10 cellular contexts compared by ENCODE assay signal in the genomic region with DNA sequence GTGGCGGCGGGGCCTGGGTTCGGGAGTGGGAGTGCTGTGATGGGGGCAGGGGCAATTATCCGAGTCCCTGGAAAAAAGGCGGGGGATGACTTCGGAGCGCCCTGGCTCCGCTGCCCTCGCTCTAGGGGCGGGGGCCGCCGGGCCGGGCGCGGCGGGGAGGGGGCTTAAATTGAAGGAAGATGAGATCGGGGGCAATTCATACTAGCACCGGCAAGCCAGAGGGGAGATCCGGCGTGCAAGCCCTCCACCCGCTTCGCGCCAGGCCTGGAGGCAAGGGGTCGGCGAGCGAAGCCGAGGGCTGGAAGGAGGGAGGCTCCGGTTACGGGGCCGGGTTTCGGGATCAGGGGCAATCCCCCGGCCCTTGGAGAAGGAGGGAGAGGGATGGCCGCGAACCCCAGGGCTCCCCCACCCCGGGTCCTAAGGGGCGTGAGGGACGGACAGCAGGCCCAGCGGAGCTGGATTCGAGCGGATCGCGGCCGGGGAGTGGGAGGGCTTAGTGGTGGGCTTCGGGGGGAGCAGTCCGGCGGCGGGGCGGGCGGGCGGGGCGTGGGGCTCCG. TPM values are rescaled to one million over a fixed set of nuclear protein-coding genes. Genes with fewer than 3 reads are reported as not detected.
A peak's percentile ranks its signal among the peaks of the same experiment; 100 is the strongest.
DNase-seq lines count a peak whose midpoint lies in the region; ATAC-seq, FAIRE-seq and TF ChIP-seq lines count a peak whose summit lies in the region.
"Had no signal": no experiment of that assay in that cellular context is flagged by ENCODE, and none has a peak within 500 bp of the region (broad histone marks: within the 10 kb centered on the region; RNA-seq: fewer than 3 reads in every experiment).

No MANE protein-coding gene starts in this region.

- H3K4me3 ChIP-seq in H7 (ENCODE audit: insufficient read depth, low read depth, low read length) (no peak overlapping the region), GM12878 (no peak overlapping the region), neuronal stem cell (ENCODE audit: low read length in 2 of 2) (no peak overlapping the region)

- FAIRE-seq in GM12878 (lab: Jason Lieb, UNC): no peak
- FAIRE-seq: G401.6 had no signal

- H3K4ac ChIP-seq in neuronal stem cell (ENCODE audit: low read length): no peak overlapping the region

- peaks cover 5% of the 10 kb centered on the region; the same call in 1 of the 2 replicates for H3K4me1 ChIP-seq in GM12878 (ENCODE audit: control insufficient read depth, insufficient read depth, low read length)
- H3K4me1 ChIP-seq in neuronal stem cell (ENCODE audit: control insufficient read depth in 2 of 2, insufficient read depth in 1 of 2, low read depth in 1 of 2, low read length in 2 of 2): peaks cover 2 to 3% of the 10 kb centered on the region in 2 donors

- H3K27me3 ChIP-seq in H7 (ENCODE audit: control insufficient read depth, insufficient read depth, low read length): peaks cover 54% of the 10 kb centered on the region
- no peaks in the 10 kb centered on the region for H3K27me3 ChIP-seq in GM12878 (replicated peaks in 1 of 2; ENCODE audit: control insufficient read depth in 2 of 2, insufficient read depth in 2 of 2, low read length in 1 of 2)
- peaks cover 0 to 13% (median 0%) of the 10 kb centered on the region in 3 experiments for H3K27me3 ChIP-seq in neuronal stem cell (ENCODE audit: control insufficient read depth in 3 of 3, insufficient read depth in 3 of 3, low read depth in 1 of 3, low read length in 3 of 3)

- no peak for TF ChIP-seq CTCF in GM12878 (IDR thresholded peaks at IDR 0.05 in 2 of 3, conservative IDR thresholded peaks at IDR 0.05 in 1 of 3; ENCODE audit: control insufficient read depth in 2 of 3, extremely low read depth in 1 of 3, insufficient read depth in 1 of 3, low read depth in 3 of 3, low read length in 3 of 3)

- WGBS in GM12878 (ENCODE audit: insufficient coverage, insufficient replicate concordance, low lambda C conversion rate, missing lambda C conversion rate): 47% methylated on average over 17 of the region's 52 CpGs
- WGBS in neuronal stem cell (ENCODE audit: extremely low coverage in 2 of 2, insufficient read length in 2 of 2, insufficient replicate concordance in 1 of 2), 2 donors: no CpG with 5 or more reads among the region's 52 CpGs

- H4K8ac ChIP-seq in neuronal stem cell (ENCODE audit: low read depth, low read length): no peak overlapping the region

- H3K18ac ChIP-seq in neuronal stem cell (ENCODE audit: low read length): peak overlapping the region; percentile 64

- POLR2A ChIA-PET in GM12878 (lab: Charles Lee): no interaction called here

- no TSS peak for BruUV-seq in GM12878 (replicated peaks; lab: Mats Ljungman, UMichigan)

- no peak overlapping the region for H4K91ac ChIP-seq in neuronal stem cell (ENCODE audit: low read depth, low read length, poor library complexity)

- H2BK12ac ChIP-seq in neuronal stem cell (ENCODE audit: low read length): no peak overlapping the region

- peak; percentile 37 for DNase-seq in D341Med (ENCODE audit: low spot score)
- peak; percentile 92 for DNase-seq in H7
- no peak for DNase-seq in GM12878 (ENCODE audit: low read depth, low spot score)
- DNase-seq in neuronal stem cell (ENCODE audit: low spot score): no peak
- DNase-seq in foreskin melanocyte: no peak
- no peak for DNase-seq in SW480 (ENCODE audit: low spot score)
- DNase-seq: NCI-H187 had no signal

- H3K9me3 ChIP-seq in GM12878 (replicated peaks; ENCODE audit: control insufficient read depth, insufficient read depth, low read length) (no peaks in the 10 kb centered on the region; the same call in 2 of the 3 replicates), neuronal stem cell (replicated peaks in 1 of 2; ENCODE audit: control insufficient read depth in 2 of 2, insufficient read depth in 1 of 2, low read depth in 1 of 2, low read length in 2 of 2) (no peaks in the 10 kb centered on the region)

- H3K27ac ChIP-seq in GM12878 (ENCODE audit: control insufficient read depth, insufficient read depth) (no peak overlapping the region), neuronal stem cell (replicated peaks; ENCODE audit: low read length) (peak overlapping the region; percentile 56)
- H3K27ac ChIP-seq: SK-N-MC had no signal

- H4K20me1 ChIP-seq in GM12878 (ENCODE audit: control insufficient read depth, insufficient read depth): no peaks in the 10 kb centered on the region

- no peak for TF ChIP-seq RAD21 in GM12878 (IDR thresholded peaks at IDR 0.05; ENCODE audit: insufficient read depth, low read depth, low read length)

- no peak overlapping the region for H2AK5ac ChIP-seq in neuronal stem cell (ENCODE audit: low read depth, low read length)

- RAD21 ChIA-PET in GM12878 (lab: Charles Lee; ENCODE audit: unreplicated experiment): no interaction called here

- CTCF ChIA-PET in GM12878 (lab: Yijun Ruan, JAX): no interaction called here

- H3K36me3 ChIP-seq in H7 (replicated peaks; ENCODE audit: control insufficient read depth, insufficient read depth, low read length): no peaks in the 10 kb centered on the region
- no peaks in the 10 kb centered on the region for H3K36me3 ChIP-seq in GM12878 (ENCODE audit: control insufficient read depth in 2 of 2, insufficient read depth in 2 of 2, low read length in 1 of 2)
- peaks cover 0 to under 1% of the 10 kb centered on the region in 2 donors for H3K36me3 ChIP-seq in neuronal stem cell (replicated peaks in 1 of 2; ENCODE audit: control insufficient read depth in 2 of 2, insufficient read depth in 2 of 2, low read length in 2 of 2)

- H2BK15ac ChIP-seq in neuronal stem cell (ENCODE audit: low read length): no peak overlapping the region

- H3K79me2 ChIP-seq in GM12878 (ENCODE audit: control insufficient read depth, insufficient read depth, low read length): no peaks in the 10 kb centered on the region

- intact Hi-C loops in GM12878 (cut with micrococcal nuclease; ENCODE audit: unreplicated experiment): loop anchor here (2.0 kb wide), 2 partner anchors 23 to 41 kb away; no protein-coding TSS in a partner anchor

- SMC1A ChIA-PET in GM12878 (lab: Charles Lee; ENCODE audit: uncharacterized antibody, unreplicated experiment): no interaction called here

- in situ Hi-C loops in GM12878 (cut with MboI): no loop called here

- TF ChIP-seq EP300 in GM12878 (IDR thresholded peaks at IDR 0.05; ENCODE audit: borderline replicate concordance in 1 of 2, control insufficient read depth in 1 of 2, low read depth in 2 of 2, low read length in 2 of 2): no peak

- H3K4me2 ChIP-seq in GM12878 (ENCODE audit: control insufficient read depth, insufficient read depth) (no peak overlapping the region; the same call in 1 of the 2 replicates), neuronal stem cell (ENCODE audit: insufficient read depth, low read length, poor library complexity, severe bottlenecking) (no peak overlapping the region)

- no peak overlapping the region for H3K23ac ChIP-seq in neuronal stem cell (ENCODE audit: low read depth, low read length, poor library complexity)

- no peak overlapping the region for H3K14ac ChIP-seq in neuronal stem cell (ENCODE audit: low read length)

- ATAC-seq in GM12878: no peak
- ATAC-seq in GM21576 (IDR thresholded peaks at IDR 0.05; ENCODE audit: unreplicated experiment): no peak

- no peaks in the 10 kb centered on the region for H3K79me1 ChIP-seq in neuronal stem cell (ENCODE audit: low read depth, low read length)

- H2BK5ac ChIP-seq in neuronal stem cell (ENCODE audit: low read length): no peak overlapping the region

- no peak overlapping the region for H2BK120ac ChIP-seq in neuronal stem cell (ENCODE audit: low read depth, low read length)

- H2AFZ ChIP-seq in GM12878 (ENCODE audit: control insufficient read depth, low read depth, low read length) (peak overlapping the region; percentile 44), neuronal stem cell (ENCODE audit: low read length) (no peak overlapping the region)

- TF ChIP-seq POLR2A in GM12878 (IDR thresholded peaks at IDR 0.05; ENCODE audit: low read depth, low read length): no peak

- H3K9ac ChIP-seq in GM12878 (ENCODE audit: control insufficient read depth, insufficient read depth, low read length): no peak overlapping the region; the same call in 1 of the 2 replicates
- H3K9ac ChIP-seq in neuronal stem cell (ENCODE audit: low read depth, low read length, poor library complexity): peak overlapping the region; percentile 60

TF ChIP-seq in GM12878, 131 proteins besides CTCF, POLR2A, EP300 and RAD21:
- TF ChIP-seq, protein P1, sequence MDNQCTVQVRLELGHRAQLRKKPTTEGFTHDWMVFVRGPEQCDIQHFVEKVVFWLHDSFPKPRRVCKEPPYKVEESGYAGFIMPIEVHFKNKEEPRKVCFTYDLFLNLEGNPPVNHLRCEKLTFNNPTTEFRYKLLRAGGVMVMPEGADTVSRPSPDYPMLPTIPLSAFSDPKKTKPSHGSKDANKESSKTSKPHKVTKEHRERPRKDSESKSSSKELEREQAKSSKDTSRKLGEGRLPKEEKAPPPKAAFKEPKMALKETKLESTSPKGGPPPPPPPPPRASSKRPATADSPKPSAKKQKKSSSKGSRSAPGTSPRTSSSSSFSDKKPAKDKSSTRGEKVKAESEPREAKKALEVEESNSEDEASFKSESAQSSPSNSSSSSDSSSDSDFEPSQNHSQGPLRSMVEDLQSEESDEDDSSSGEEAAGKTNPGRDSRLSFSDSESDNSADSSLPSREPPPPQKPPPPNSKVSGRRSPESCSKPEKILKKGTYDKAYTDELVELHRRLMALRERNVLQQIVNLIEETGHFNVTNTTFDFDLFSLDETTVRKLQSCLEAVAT (IDR thresholded peaks at IDR 0.05): no peak
- no peak for TF ChIP-seq BACH1 (IDR thresholded peaks at IDR 0.05; ENCODE audit: borderline replicate concordance)
- TF ChIP-seq CHD4 (IDR thresholded peaks at IDR 0.05): no peak
TF ChIP-seq in GM12878: peak in this region for 0.

RNA-seq across cellular contexts. Expression of a gene that starts 1.2 kb away (rescaled TPM):
- total RNA-seq in H7 (2014; rRNA removed; shearing (Covaris generic)): 2.4 and 2.5 TPM in 2 replicates
- total RNA-seq in GM12878 (2013; cell fraction: nucleolus; rRNA removed): 4.6 and 5.5 TPM in 2 replicates
- total RNA-seq in GM12878 (2014; rRNA removed) (0.51 and 0.76 TPM in 2 replicates), GM12878 (2014; rRNA removed; fragmentation: Illumina TruSeq; extraction: Trizol) (0.63 and 0.64 TPM in 2 replicates), GM12878 (2021) (6.1 and 7.2 TPM in 2 replicates)
- polyA plus RNA-seq in GM12878 (2011; ENCODE audit: low read depth): 0.55 TPM
- polyA plus RNA-seq in GM12878 (2011; rRNA removed) (0.14 and 0.27 TPM in 2 replicates), GM12878 (2014; fragmentation: Illumina TruSeq; extraction: Trizol) (2.3 and 2.9 TPM in 2 replicates), GM12878 (2014; fragmentation: Nextera tagmentation; extraction: Ambion mirVana) (under 1 TPM; 0.16 to 0.22 TPM), GM12878 (2014; rRNA removed) (1.3 and 1.6 TPM in 2 replicates), GM12878 (2016; fragmentation: Nextera tagmentation; extraction: Ambion mirVana) (1 to 10 TPM; 1.4 to 1.7 TPM)
- 0.33 and 0.63 TPM in 2 replicates for polyA plus RNA-seq in GM12878 (2011; cell fraction: cytosol; rRNA removed)
- 1.5 and 1.6 TPM in 2 replicates for polyA plus RNA-seq in GM12878 (2011; cell fraction: nucleus; rRNA removed)
- 1.9 and 2.3 TPM in 2 replicates for polyA plus RNA-seq in GM12878 (2012)
- 0.51 and 1.1 TPM in 2 replicates for polyA minus RNA-seq in GM12878 (2011; rRNA and poly(A)+ RNA removed)
- 1.0 and 1.6 TPM in 2 replicates for polyA minus RNA-seq in GM12878 (2011; cell fraction: cytosol; rRNA and poly(A)+ RNA removed)
- polyA minus RNA-seq in GM12878 (2011; cell fraction: nucleus; rRNA and poly(A)+ RNA removed): 0.85 and 1.4 TPM in 2 replicates
- 18.2 TPM for polyA plus RNA-seq in neuronal stem cell (2013, experiment 1 of 2)
- 17.8 TPM for polyA plus RNA-seq in neuronal stem cell (2013, experiment 2 of 2)

Comparison
In these comparisons a context has a peak if more than half of its experiments do, and no peak if none do; other contexts are left out.
1. DNase-seq: peak in D341Med (single experiment) and H7 (single experiment); none in GM12878 (single experiment), neuronal stem cell (single experiment), foreskin melanocyte (single experiment) and SW480 (single experiment).